In genomic region chr5:127863161-127863560, GRCh38 we compare ENCODE assay signal across 18 cellular contexts.
DNase-seq lines count a peak whose midpoint lies in the region; TF ChIP-seq lines count a peak whose summit lies in the region.
"Had no signal": no experiment of that assay in that cellular context is flagged by ENCODE, and none has a peak within 500 bp of the region (broad histone marks: within the 10 kb centered on the region; RNA-seq: fewer than 3 reads in every experiment).

No MANE protein-coding gene starts in this region.

- no peaks in the 10 kb centered on the region for H3K36me3 ChIP-seq in osteoblast (ENCODE audit: insufficient read depth, low read length)
- no peaks in the 10 kb centered on the region for H3K36me3 ChIP-seq in tibial artery
- H3K36me3 ChIP-seq: SJCRH30 had no signal

- H3K27ac ChIP-seq in osteoblast (ENCODE audit: low read depth, low read length) (no peak overlapping the region), tibial artery (no peak overlapping the region)
- H3K27ac ChIP-seq: C4-2B, GM23248, PC-9, SJCRH30 had no signal

- DNase-seq in EL (peak; percentile 7), M059J (ENCODE audit: low read depth) (peak; percentile 51), dermis blood vessel endothelial cell (peak; percentile 64), osteoblast (ENCODE audit: insufficient read length, low spot score, missing footprints) (peak; percentile 17), SK-N-DZ (ENCODE audit: low spot score) (no peak), tibial artery (no peak), GOT3 (lab: John Stamatoyannopoulos, UW) (no peak)
- DNase-seq: DMS79, GM23248, NCI-H1417, NCI-H1930, NCI-H226, NCI-H524 treated with DMSO at 0.1 percent for 48 hours, PC-9, SJCRH30, SW 1271 had no signal

- peaks cover 7% of the 10 kb centered on the region for H3K27me3 ChIP-seq in osteoblast (ENCODE audit: insufficient read depth, low read length)
- no peaks in the 10 kb centered on the region for H3K27me3 ChIP-seq in tibial artery
- H3K27me3 ChIP-seq: SJCRH30 had no signal

- H3K9me3 ChIP-seq in osteoblast (ENCODE audit: low read depth, low read length) (no peaks in the 10 kb centered on the region), tibial artery (no peaks in the 10 kb centered on the region)
- H3K9me3 ChIP-seq: SJCRH30 had no signal

- H3K4me1 ChIP-seq in osteoblast (ENCODE audit: insufficient read depth, low read length) (no peaks in the 10 kb centered on the region), tibial artery (no peaks in the 10 kb centered on the region)
- H3K4me1 ChIP-seq: SJCRH30 had no signal

- intact Hi-C loops in tibial artery (cut with DNase I; ENCODE audit: low total_unique reads) = no loop called here

- TF ChIP-seq CTCF in osteoblast (IDR thresholded peaks at IDR 0.05; ENCODE audit: extremely low read depth, low read depth, low read length) (no peak), tibial artery (IDR thresholded peaks at IDR 0.05) (no peak)

- H2AFZ ChIP-seq in osteoblast (ENCODE audit: low read length) = no peak overlapping the region
- H2AFZ ChIP-seq: GM23248, PC-9 had no signal

- no peaks in the 10 kb centered on the region for H4K20me1 ChIP-seq in osteoblast (ENCODE audit: insufficient read depth, low read length)

- H3K4me2 ChIP-seq in osteoblast (ENCODE audit: insufficient read depth, low read length) = no peak overlapping the region
- H3K4me2 ChIP-seq: PC-9 had no signal

- H3K4me3 ChIP-seq in osteoblast (ENCODE audit: insufficient read depth, low read length) (no peak overlapping the region), tibial artery (no peak overlapping the region)
- H3K4me3 ChIP-seq: GM23248, K562, PC-9, SJCRH30 had no signal

- no peaks in the 10 kb centered on the region for H3K79me2 ChIP-seq in osteoblast (ENCODE audit: insufficient read depth, low read length)

Comparison
In these comparisons a context has a peak if more than half of its experiments do, and no peak if none do; other contexts are left out.
1. DNase-seq: peak in EL (single experiment), M059J (single experiment), dermis blood vessel endothelial cell (single experiment) and osteoblast (single experiment); none in SK-N-DZ (single experiment), tibial artery (0 of 2) and GOT3 (single experiment).